Comparison of ENCODE assay signal across 2 cellular contexts in the genomic region with DNA sequence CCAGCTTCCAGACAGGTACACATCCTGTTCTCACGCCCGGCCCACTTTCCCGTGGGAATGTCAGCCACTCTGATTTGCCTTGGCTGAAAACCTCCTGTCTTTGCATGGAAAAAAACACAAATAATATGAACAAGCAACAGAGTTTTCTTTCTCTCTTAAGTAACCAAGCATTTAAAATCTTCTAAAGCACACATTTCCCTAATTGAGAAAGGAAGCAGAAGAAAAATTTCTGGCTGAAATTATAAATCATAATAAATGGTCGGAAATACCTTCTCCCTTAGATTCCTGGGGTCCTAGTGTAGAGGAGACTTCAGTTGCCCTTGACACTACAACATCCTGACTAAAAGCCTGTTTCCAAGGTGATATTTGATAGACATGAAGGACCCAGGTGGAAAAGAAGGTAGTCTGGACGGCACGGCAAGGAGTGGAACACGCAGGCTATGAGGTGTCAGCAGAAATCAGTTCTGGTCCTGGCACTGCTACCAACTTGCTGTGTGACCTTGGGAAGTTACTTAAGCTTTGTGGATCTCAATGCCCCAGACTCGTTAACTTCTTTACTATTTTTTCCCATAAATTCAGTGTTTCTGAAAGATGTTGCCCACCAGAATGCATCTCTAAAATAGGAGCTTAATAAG.
TF ChIP-seq lines count a peak whose summit lies in the region.

No MANE protein-coding gene starts in this region.

TF ChIP-seq in GM12878, 131 proteins besides CTCF, POLR2A, EP300 and RAD21 (continued from another document and continues in another):
- TF ChIP-seq, protein P1, sequence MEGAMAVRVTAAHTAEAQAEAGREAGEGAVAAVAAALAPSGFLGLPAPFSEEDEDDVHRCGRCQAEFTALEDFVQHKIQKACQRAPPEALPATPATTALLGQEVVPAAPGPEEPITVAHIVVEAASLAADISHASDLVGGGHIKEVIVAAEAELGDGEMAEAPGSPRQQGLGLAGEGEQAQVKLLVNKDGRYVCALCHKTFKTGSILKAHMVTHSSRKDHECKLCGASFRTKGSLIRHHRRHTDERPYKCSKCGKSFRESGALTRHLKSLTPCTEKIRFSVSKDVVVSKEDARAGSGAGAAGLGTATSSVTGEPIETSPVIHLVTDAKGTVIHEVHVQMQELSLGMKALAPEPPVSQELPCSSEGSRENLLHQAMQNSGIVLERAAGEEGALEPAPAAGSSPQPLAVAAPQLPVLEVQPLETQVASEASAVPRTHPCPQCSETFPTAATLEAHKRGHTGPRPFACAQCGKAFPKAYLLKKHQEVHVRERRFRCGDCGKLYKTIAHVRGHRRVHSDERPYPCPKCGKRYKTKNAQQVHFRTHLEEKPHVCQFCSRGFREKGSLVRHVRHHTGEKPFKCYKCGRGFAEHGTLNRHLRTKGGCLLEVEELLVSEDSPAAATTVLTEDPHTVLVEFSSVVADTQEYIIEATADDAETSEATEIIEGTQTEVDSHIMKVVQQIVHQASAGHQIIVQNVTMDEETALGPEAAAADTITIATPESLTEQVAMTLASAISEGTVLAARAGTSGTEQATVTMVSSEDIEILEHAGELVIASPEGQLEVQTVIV (IDR thresholded peaks at IDR 0.05; ENCODE audit: borderline replicate concordance, partially characterized antibody): no peak
- TF ChIP-seq FOXM1 (IDR thresholded peaks at IDR 0.05; ENCODE audit: low read depth, low read length) (peak; percentile 16; the same call in 1 of the 2 replicates), ZSCAN29 (IDR thresholded peaks at IDR 0.05) (no peak), GATAD2B (conservative IDR thresholded peaks at IDR 0.05; ENCODE audit: low read depth) (no peak), ESRRA (IDR thresholded peaks at IDR 0.05; ENCODE audit: low read length) (no peak; the same call in 1 of the 2 replicates), NFXL1 (IDR thresholded peaks at IDR 0.05; ENCODE audit: borderline replicate concordance) (no peak), SREBF2 (IDR thresholded peaks at IDR 0.05; ENCODE audit: low read length) (no peak), BRCA1 (IDR thresholded peaks at IDR 0.05; ENCODE audit: low read depth, low read length) (no peak), SREBF1 (IDR thresholded peaks at IDR 0.05; ENCODE audit: low read length) (no peak), ZNF274 (IDR thresholded peaks at IDR 0.05; ENCODE audit: insufficient read depth, insufficient read length) (no peak), TCF7 (IDR thresholded peaks at IDR 0.05; ENCODE audit: borderline replicate concordance) (peak; percentile 77; the same call in 1 of the 2 replicates), SIX5 (IDR thresholded peaks at IDR 0.05; ENCODE audit: low read depth, low read length, severe bottlenecking) (no peak), MXI1 (IDR thresholded peaks at IDR 0.05; ENCODE audit: low read depth, low read length) (no peak), GABPA (IDR thresholded peaks at IDR 0.05; ENCODE audit: low read depth) (no peak), EZH2 (IDR thresholded peaks at IDR 0.05; ENCODE audit: borderline replicate concordance, control insufficient read depth, low read depth, low read length) (no peak), HDAC6 (IDR thresholded peaks at IDR 0.05; ENCODE audit: unreplicated experiment) (no peak), MTA2 (IDR thresholded peaks at IDR 0.05; ENCODE audit: low read depth) (no peak), IKZF2 (IDR thresholded peaks at IDR 0.05) (peak; percentile 28 to 36)
- TF ChIP-seq, protein P2, sequence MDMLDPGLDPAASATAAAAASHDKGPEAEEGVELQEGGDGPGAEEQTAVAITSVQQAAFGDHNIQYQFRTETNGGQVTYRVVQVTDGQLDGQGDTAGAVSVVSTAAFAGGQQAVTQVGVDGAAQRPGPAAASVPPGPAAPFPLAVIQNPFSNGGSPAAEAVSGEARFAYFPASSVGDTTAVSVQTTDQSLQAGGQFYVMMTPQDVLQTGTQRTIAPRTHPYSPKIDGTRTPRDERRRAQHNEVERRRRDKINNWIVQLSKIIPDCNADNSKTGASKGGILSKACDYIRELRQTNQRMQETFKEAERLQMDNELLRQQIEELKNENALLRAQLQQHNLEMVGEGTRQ (IDR thresholded peaks at IDR 0.05; ENCODE audit: borderline replicate concordance, low read depth, low read length): no peak
- TF ChIP-seq, protein P3, sequence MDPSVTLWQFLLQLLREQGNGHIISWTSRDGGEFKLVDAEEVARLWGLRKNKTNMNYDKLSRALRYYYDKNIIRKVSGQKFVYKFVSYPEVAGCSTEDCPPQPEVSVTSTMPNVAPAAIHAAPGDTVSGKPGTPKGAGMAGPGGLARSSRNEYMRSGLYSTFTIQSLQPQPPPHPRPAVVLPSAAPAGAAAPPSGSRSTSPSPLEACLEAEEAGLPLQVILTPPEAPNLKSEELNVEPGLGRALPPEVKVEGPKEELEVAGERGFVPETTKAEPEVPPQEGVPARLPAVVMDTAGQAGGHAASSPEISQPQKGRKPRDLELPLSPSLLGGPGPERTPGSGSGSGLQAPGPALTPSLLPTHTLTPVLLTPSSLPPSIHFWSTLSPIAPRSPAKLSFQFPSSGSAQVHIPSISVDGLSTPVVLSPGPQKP (IDR thresholded peaks at IDR 0.05; ENCODE audit: low read depth, low read length): no peak
- TF ChIP-seq, protein P4, sequence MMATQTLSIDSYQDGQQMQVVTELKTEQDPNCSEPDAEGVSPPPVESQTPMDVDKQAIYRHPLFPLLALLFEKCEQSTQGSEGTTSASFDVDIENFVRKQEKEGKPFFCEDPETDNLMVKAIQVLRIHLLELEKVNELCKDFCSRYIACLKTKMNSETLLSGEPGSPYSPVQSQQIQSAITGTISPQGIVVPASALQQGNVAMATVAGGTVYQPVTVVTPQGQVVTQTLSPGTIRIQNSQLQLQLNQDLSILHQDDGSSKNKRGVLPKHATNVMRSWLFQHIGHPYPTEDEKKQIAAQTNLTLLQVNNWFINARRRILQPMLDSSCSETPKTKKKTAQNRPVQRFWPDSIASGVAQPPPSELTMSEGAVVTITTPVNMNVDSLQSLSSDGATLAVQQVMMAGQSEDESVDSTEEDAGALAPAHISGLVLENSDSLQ (IDR thresholded peaks at IDR 0.05): peak; percentile 66; the same call in 1 of the 2 replicates
- TF ChIP-seq, protein P5, sequence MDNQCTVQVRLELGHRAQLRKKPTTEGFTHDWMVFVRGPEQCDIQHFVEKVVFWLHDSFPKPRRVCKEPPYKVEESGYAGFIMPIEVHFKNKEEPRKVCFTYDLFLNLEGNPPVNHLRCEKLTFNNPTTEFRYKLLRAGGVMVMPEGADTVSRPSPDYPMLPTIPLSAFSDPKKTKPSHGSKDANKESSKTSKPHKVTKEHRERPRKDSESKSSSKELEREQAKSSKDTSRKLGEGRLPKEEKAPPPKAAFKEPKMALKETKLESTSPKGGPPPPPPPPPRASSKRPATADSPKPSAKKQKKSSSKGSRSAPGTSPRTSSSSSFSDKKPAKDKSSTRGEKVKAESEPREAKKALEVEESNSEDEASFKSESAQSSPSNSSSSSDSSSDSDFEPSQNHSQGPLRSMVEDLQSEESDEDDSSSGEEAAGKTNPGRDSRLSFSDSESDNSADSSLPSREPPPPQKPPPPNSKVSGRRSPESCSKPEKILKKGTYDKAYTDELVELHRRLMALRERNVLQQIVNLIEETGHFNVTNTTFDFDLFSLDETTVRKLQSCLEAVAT (IDR thresholded peaks at IDR 0.05): no peak

TF ChIP-seq in WTC11, 78 proteins besides CTCF, POLR2A, EP300 and RAD21:
- TF ChIP-seq, protein P6, sequence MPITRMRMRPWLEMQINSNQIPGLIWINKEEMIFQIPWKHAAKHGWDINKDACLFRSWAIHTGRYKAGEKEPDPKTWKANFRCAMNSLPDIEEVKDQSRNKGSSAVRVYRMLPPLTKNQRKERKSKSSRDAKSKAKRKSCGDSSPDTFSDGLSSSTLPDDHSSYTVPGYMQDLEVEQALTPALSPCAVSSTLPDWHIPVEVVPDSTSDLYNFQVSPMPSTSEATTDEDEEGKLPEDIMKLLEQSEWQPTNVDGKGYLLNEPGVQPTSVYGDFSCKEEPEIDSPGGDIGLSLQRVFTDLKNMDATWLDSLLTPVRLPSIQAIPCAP (CRISPR knock-in tag; IDR thresholded peaks at IDR 0.05): no peak
- TF ChIP-seq ESRRA (CRISPR knock-in tag; IDR thresholded peaks at IDR 0.05; ENCODE audit: borderline replicate concordance) (no peak), CBFB (CRISPR knock-in tag; IDR thresholded peaks at IDR 0.05; ENCODE audit: low read depth) (no peak), ZNF317 (CRISPR knock-in tag; IDR thresholded peaks at IDR 0.05; ENCODE audit: borderline replicate concordance, low read depth) (no peak), RORB (CRISPR knock-in tag; IDR thresholded peaks at IDR 0.05) (no peak)
- TF ChIP-seq, protein P7, sequence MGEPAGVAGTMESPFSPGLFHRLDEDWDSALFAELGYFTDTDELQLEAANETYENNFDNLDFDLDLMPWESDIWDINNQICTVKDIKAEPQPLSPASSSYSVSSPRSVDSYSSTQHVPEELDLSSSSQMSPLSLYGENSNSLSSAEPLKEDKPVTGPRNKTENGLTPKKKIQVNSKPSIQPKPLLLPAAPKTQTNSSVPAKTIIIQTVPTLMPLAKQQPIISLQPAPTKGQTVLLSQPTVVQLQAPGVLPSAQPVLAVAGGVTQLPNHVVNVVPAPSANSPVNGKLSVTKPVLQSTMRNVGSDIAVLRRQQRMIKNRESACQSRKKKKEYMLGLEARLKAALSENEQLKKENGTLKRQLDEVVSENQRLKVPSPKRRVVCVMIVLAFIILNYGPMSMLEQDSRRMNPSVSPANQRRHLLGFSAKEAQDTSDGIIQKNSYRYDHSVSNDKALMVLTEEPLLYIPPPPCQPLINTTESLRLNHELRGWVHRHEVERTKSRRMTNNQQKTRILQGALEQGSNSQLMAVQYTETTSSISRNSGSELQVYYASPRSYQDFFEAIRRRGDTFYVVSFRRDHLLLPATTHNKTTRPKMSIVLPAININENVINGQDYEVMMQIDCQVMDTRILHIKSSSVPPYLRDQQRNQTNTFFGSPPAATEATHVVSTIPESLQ (CRISPR knock-in tag; IDR thresholded peaks at IDR 0.05): no peak
- TF ChIP-seq, protein P8, sequence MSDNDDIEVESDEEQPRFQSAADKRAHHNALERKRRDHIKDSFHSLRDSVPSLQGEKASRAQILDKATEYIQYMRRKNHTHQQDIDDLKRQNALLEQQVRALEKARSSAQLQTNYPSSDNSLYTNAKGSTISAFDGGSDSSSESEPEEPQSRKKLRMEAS (CRISPR knock-in tag; IDR thresholded peaks at IDR 0.05): no peak
- TF ChIP-seq, protein P9, sequence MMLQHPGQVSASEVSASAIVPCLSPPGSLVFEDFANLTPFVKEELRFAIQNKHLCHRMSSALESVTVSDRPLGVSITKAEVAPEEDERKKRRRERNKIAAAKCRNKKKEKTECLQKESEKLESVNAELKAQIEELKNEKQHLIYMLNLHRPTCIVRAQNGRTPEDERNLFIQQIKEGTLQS (CRISPR knock-in tag; conservative IDR thresholded peaks at IDR 0.05): no peak
